12 cellular contexts compared by ENCODE assay signal in genomic region chr3:134314588-134315285, GRCh38. TPM values are rescaled to one million over a fixed set of nuclear protein-coding genes. Genes with fewer than 3 reads are reported as not detected.
A peak's percentile ranks its signal among the peaks of the same experiment; 100 is the strongest.
DNase-seq lines count a peak whose midpoint lies in the region; ATAC-seq, FAIRE-seq and TF ChIP-seq lines count a peak whose summit lies in the region.
"Had no signal": no experiment of that assay in that cellular context is flagged by ENCODE, and none has a peak within 500 bp of the region (broad histone marks: within the 10 kb centered on the region; RNA-seq: fewer than 3 reads in every experiment).

No MANE protein-coding gene starts in this region.

- peak overlapping the region; percentile 7 for H2BK12ac ChIP-seq in trophoblast cell (ENCODE audit: low read length)

- H3K36me3 ChIP-seq in SJSA1 (no peaks in the 10 kb centered on the region), trophoblast cell (ENCODE audit: control insufficient read depth in 1 of 2, insufficient read depth in 2 of 2, low read length in 2 of 2) (no peaks in the 10 kb centered on the region)

- peak overlapping the region; percentile 40 for H2BK120ac ChIP-seq in trophoblast cell (ENCODE audit: insufficient read depth, low read length, poor library complexity)

- H3K79me1 ChIP-seq in trophoblast cell (ENCODE audit: low read length) = peaks cover 54% of the 10 kb centered on the region

- peak overlapping the region; percentile 95 for H4K8ac ChIP-seq in trophoblast cell (ENCODE audit: low read depth, low read length)

- ATAC-seq in A549 (no peak), GM18870 (IDR thresholded peaks at IDR 0.05; ENCODE audit: unreplicated experiment) (no peak), GM19452 (IDR thresholded peaks at IDR 0.05; ENCODE audit: unreplicated experiment) (no peak)

- H3K27ac ChIP-seq in A549 (peak overlapping the region; percentile 97 to 100), SJSA1 (peak overlapping the region; percentile 46; the same call in 1 of the 2 replicates), trophoblast cell (ENCODE audit: low read depth, low read length) (peak overlapping the region; percentile 97)

- H3K4me2 ChIP-seq in A549 = peak overlapping the region; percentile 87
- H3K4me2 ChIP-seq in trophoblast cell (ENCODE audit: low read length) = no peak overlapping the region

- no peak overlapping the region for H3K9ac ChIP-seq in trophoblast cell (ENCODE audit: low read length)

- no peak for DNase-seq in A549 (ENCODE audit: low read depth in 1 of 2, low spot score in 1 of 2)
- peak in 1 of 2 experiments; percentile 32 for DNase-seq in SJSA1 (ENCODE audit: low read depth in 1 of 2, low spot score in 2 of 2)
- peak; percentile 47 for DNase-seq in fibroblast of mammary gland (ENCODE audit: low read depth)
- DNase-seq in trophoblast cell = no peak
- DNase-seq in NCI-H82 treated with DMSO at 0.1 percent for 48 hours (lab: John Stamatoyannopoulos, UW; ENCODE audit: unreplicated experiment) = no peak
- DNase-seq in NCI-H510A treated with DMSO at 0.1 percent for 48 hours (lab: John Stamatoyannopoulos, UW) = no peak
- DNase-seq: activated CD4-positive, CD25-positive, alpha-beta regulatory T cell treated with anti-CD3 and anti-CD28 coated beads, Interleukin-2, amount 50 U/mL, for 72 hours; AML-193; NCI-H1930; stimulated activated CD4-positive, alpha-beta T cell treated with anti-CD3 and anti-CD28 coated beads, Interleukin-1b, Interleukin-23, amount 100 ng/mL, for 48 hours had no signal

- H3K23ac ChIP-seq in trophoblast cell (ENCODE audit: low read length) = no peak overlapping the region

- TF ChIP-seq POLR2A in A549 (IDR thresholded peaks at IDR 0.05; ENCODE audit: low read length) = no peak

- peaks cover 13% of the 10 kb centered on the region for H3K79me2 ChIP-seq in trophoblast cell (ENCODE audit: control insufficient read depth, insufficient read depth, low read length, poor library complexity)

- H3K4ac ChIP-seq in trophoblast cell (ENCODE audit: low read depth, low read length) = peak overlapping the region; percentile 9

- TF ChIP-seq CTCF in A549 (IDR thresholded peaks at IDR 0.05) (no peak), fibroblast of mammary gland (conservative IDR thresholded peaks at IDR 0.05; ENCODE audit: control insufficient read depth, insufficient read depth, low read depth, low read length) (no peak)

- H3K18ac ChIP-seq in trophoblast cell (ENCODE audit: low read length) = peak overlapping the region; percentile 97

- H3K4me3 ChIP-seq in A549 (no peak overlapping the region), SJSA1 (no peak overlapping the region), fibroblast of mammary gland (ENCODE audit: control insufficient read depth, low read depth, low read length) (no peak overlapping the region), trophoblast cell (ENCODE audit: low read depth, low read length) (no peak overlapping the region)

- CTCF ChIA-PET in A549 (lab: Yijun Ruan, JAX) = interaction anchor here (0.6 to 16.1 kb wide), 5 partner anchors 9 to 166 kb away, joined by 3 to 438 read pairs (median 17); partner anchors contain the start of genes AMOTL2, ANAPC13 and CEP63

- H2AFZ ChIP-seq in trophoblast cell (ENCODE audit: insufficient read depth, low read length, poor library complexity) = no peak overlapping the region

- no peaks in the 10 kb centered on the region for H3K9me3 ChIP-seq in A549
- no peaks in the 10 kb centered on the region for H3K9me3 ChIP-seq in SJSA1 (replicated peaks)
- H3K9me3 ChIP-seq in trophoblast cell (ENCODE audit: insufficient read depth, low read depth, low read length) = no peaks in the 10 kb centered on the region

- H3K4me1 ChIP-seq in A549 (peaks cover 79% of the 10 kb centered on the region), SJSA1 (replicated peaks) (peaks cover 86% of the 10 kb centered on the region), trophoblast cell (ENCODE audit: control insufficient read depth in 1 of 2, insufficient read depth in 2 of 2, low read length in 2 of 2) (peaks cover 39 to 44% of the 10 kb centered on the region in 2 experiments)

- H2AK5ac ChIP-seq in trophoblast cell (ENCODE audit: low read length) = peak overlapping the region; percentile 44

- POLR2A ChIA-PET in A549 (lab: Yijun Ruan, JAX) = interaction anchor here (0.7 to 3.9 kb wide), 8 partner anchors 13 to 159 kb away, joined by 4 to 49 read pairs (median 10); partner anchors contain the start of gene AMOTL2

- TF ChIP-seq EP300 in A549 (IDR thresholded peaks at IDR 0.05) = no peak

- no peaks in the 10 kb centered on the region for H3K27me3 ChIP-seq in SJSA1 (replicated peaks)
- no peaks in the 10 kb centered on the region for H3K27me3 ChIP-seq in trophoblast cell (ENCODE audit: insufficient read depth, low read length)

- no peak overlapping the region for H4K12ac ChIP-seq in trophoblast cell (ENCODE audit: low read depth, low read length)

- peak overlapping the region; percentile 100 for H3K14ac ChIP-seq in trophoblast cell (ENCODE audit: low read length)

- WGBS in A549 (ENCODE audit: missing lambda C conversion rate) = 76% methylated on average over 6 of the region's 6 CpGs
- WGBS in trophoblast cell (ENCODE audit: extremely low coverage, insufficient coverage, insufficient read length) = no CpG with 5 or more reads among the region's 6 CpGs

- H2BK5ac ChIP-seq in trophoblast cell (ENCODE audit: low read depth, low read length, poor library complexity) = peak overlapping the region; percentile 12

- TF ChIP-seq RAD21 in A549 (conservative IDR thresholded peaks at IDR 0.05 in 1 of 2, IDR thresholded peaks at IDR 0.05 in 1 of 2) = no peak

- no peak for FAIRE-seq in A549 (lab: Jason Lieb, UNC)

- peak overlapping the region; percentile 99 for H4K91ac ChIP-seq in trophoblast cell (ENCODE audit: low read depth, low read length)

TF ChIP-seq in A549, 52 proteins besides CTCF, POLR2A, EP300 and RAD21:
- TF ChIP-seq POLR2AphosphoS2 (conservative IDR thresholded peaks at IDR 0.05; ENCODE audit: low read length) (no peak), HEYL (CRISPR knock-in tag; IDR thresholded peaks at IDR 0.05) (no peak), ESRRA (IDR thresholded peaks at IDR 0.05; ENCODE audit: borderline replicate concordance, low read length) (no peak), EHMT2 (IDR thresholded peaks at IDR 0.05; ENCODE audit: low read depth) (no peak)
- TF ChIP-seq, protein P1, sequence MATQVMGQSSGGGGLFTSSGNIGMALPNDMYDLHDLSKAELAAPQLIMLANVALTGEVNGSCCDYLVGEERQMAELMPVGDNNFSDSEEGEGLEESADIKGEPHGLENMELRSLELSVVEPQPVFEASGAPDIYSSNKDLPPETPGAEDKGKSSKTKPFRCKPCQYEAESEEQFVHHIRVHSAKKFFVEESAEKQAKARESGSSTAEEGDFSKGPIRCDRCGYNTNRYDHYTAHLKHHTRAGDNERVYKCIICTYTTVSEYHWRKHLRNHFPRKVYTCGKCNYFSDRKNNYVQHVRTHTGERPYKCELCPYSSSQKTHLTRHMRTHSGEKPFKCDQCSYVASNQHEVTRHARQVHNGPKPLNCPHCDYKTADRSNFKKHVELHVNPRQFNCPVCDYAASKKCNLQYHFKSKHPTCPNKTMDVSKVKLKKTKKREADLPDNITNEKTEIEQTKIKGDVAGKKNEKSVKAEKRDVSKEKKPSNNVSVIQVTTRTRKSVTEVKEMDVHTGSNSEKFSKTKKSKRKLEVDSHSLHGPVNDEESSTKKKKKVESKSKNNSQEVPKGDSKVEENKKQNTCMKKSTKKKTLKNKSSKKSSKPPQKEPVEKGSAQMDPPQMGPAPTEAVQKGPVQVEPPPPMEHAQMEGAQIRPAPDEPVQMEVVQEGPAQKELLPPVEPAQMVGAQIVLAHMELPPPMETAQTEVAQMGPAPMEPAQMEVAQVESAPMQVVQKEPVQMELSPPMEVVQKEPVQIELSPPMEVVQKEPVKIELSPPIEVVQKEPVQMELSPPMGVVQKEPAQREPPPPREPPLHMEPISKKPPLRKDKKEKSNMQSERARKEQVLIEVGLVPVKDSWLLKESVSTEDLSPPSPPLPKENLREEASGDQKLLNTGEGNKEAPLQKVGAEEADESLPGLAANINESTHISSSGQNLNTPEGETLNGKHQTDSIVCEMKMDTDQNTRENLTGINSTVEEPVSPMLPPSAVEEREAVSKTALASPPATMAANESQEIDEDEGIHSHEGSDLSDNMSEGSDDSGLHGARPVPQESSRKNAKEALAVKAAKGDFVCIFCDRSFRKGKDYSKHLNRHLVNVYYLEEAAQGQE (IDR thresholded peaks at IDR 0.05) = peak; percentile 30; the same call in 1 of the 2 replicates

RNA-seq across cellular contexts. Expression of gene AMOTL2, which starts 59.5 kb away (rescaled TPM):
- polyA plus RNA-seq in A549 (2011; rRNA removed) = 36.3 and 44.1 TPM in 2 replicates
- polyA plus RNA-seq in A549 (2012; cell fraction: cytosol; rRNA removed) = 70.4 and 95.3 TPM in 2 replicates
- polyA plus RNA-seq in A549 (2012; cell fraction: nucleus; rRNA removed) = 144 and 160 TPM in 2 replicates
- polyA plus RNA-seq in A549 (2017; fragmentation: RNase III; extraction: RNeasy Plus Mini Kit Qiagen cat#74134 plus additional on column Dnase treatment) = 40.7 to 49.4 TPM (median 41.1 TPM) in 3 replicates
- 48.6 and 69.1 TPM in 2 replicates for polyA minus RNA-seq in A549 (2011; rRNA and poly(A)+ RNA removed)
- 86.3 and 142 TPM in 2 replicates for total RNA-seq in SJSA1 (2014; rRNA removed; shearing (Covaris generic))
- polyA plus RNA-seq in trophoblast cell (2013) = 83.2 and 85.9 TPM in 2 replicates

Comparison
In these comparisons a context has a peak if more than half of its experiments do, and no peak if none do; other contexts are left out.
1. H3K27ac ChIP-seq: peak in every context shown above with its lines; median percentile 98 in A549; 97 in trophoblast cell; 46 in SJSA1.